Comparison of ENCODE assay signal across 9 cellular contexts in genomic region chrX:53281321-53281822, GRCh38. TPM values are rescaled to one million over a fixed set of nuclear protein-coding genes. Genes with fewer than 3 reads are reported as not detected.
DNase-seq lines count a peak whose midpoint lies in the region; ATAC-seq lines count a peak whose summit lies in the region.
"Had no signal": no experiment of that assay in that cellular context is flagged by ENCODE, and none has a peak within 500 bp of the region (broad histone marks: within the 10 kb centered on the region; RNA-seq: fewer than 3 reads in every experiment).

IQSEC2 (minus strand) TSS chrX:53281584.

- peaks cover 11% of the 10 kb centered on the region; the same call in 1 of the 2 replicates for H3K4me1 ChIP-seq in HUES48 (ENCODE audit: control insufficient read depth, insufficient read depth, low read length)
- H3K4me1 ChIP-seq in trophoblast cell (ENCODE audit: control insufficient read depth in 1 of 2, insufficient read depth in 2 of 2, low read length in 2 of 2), result peaks cover 5 to 10% of the 10 kb centered on the region in 2 experiments

- H3K4me3 ChIP-seq in HUES48 (ENCODE audit: low read depth, low read length), result peak within 1 kb of the TSS; percentile 37; the same call in 1 of the 2 replicates
- H3K4me3 ChIP-seq in trophoblast cell (ENCODE audit: low read depth, low read length), result no peak within 1 kb of the TSS

- no peaks in the 10 kb centered on the region for H3K79me2 ChIP-seq in trophoblast cell (ENCODE audit: control insufficient read depth, insufficient read depth, low read length, poor library complexity)

- no peak within 1 kb of the TSS for H2AK5ac ChIP-seq in trophoblast cell (ENCODE audit: low read length)

- no peak within 1 kb of the TSS for H3K23ac ChIP-seq in trophoblast cell (ENCODE audit: low read length)

- H3K36me3 ChIP-seq in HUES48 (ENCODE audit: control insufficient read depth, insufficient read depth, low read length) (no peaks in the 10 kb centered on the region), trophoblast cell (ENCODE audit: control insufficient read depth in 1 of 2, insufficient read depth in 2 of 2, low read length in 2 of 2) (no peaks in the 10 kb centered on the region)

- H3K27ac ChIP-seq in HUES48 (ENCODE audit: low read depth, low read length) (peak within 1 kb of the TSS; percentile 59), trophoblast cell (ENCODE audit: low read depth, low read length) (peak within 1 kb of the TSS; percentile 46)

- H3K4ac ChIP-seq in trophoblast cell (ENCODE audit: low read depth, low read length), result no peak within 1 kb of the TSS

- H3K27me3 ChIP-seq in HUES48 (ENCODE audit: control insufficient read depth, insufficient read depth, low read length) (no peaks in the 10 kb centered on the region), trophoblast cell (ENCODE audit: insufficient read depth, low read length) (no peaks in the 10 kb centered on the region)

- H2BK120ac ChIP-seq in trophoblast cell (ENCODE audit: insufficient read depth, low read length, poor library complexity), result no peak within 1 kb of the TSS

- peaks cover 3% of the 10 kb centered on the region for H3K79me1 ChIP-seq in trophoblast cell (ENCODE audit: low read length)

- peak within 1 kb of the TSS; percentile 39 for H3K4me3 Mint-ChIP-seq in activated T-helper 17 cell treated with anti-CD3 and anti-CD28 coated beads, Interleukin-2, amount 50 U/mL, for 72 hours
- H3K4me3 Mint-ChIP-seq: activated naive CD8-positive, alpha-beta T cell had no signal

- no peak within 1 kb of the TSS for H3K18ac ChIP-seq in trophoblast cell (ENCODE audit: low read length)

- peak within 1 kb of the TSS; percentile 50 for H4K8ac ChIP-seq in trophoblast cell (ENCODE audit: low read depth, low read length)

- H4K91ac ChIP-seq in trophoblast cell (ENCODE audit: low read depth, low read length), result peak within 1 kb of the TSS; percentile 70

- no peaks in the 10 kb centered on the region for H3K27me3 Mint-ChIP-seq in activated T-helper 17 cell treated with anti-CD3 and anti-CD28 coated beads, Interleukin-2, amount 50 U/mL, for 72 hours
- H3K27me3 Mint-ChIP-seq: activated naive CD8-positive, alpha-beta T cell had no signal

- H3K9me3 Mint-ChIP-seq in activated T-helper 17 cell treated with anti-CD3 and anti-CD28 coated beads, Interleukin-2, amount 50 U/mL, for 72 hours, result no peaks in the 10 kb centered on the region

- peak within 1 kb of the TSS; percentile 45 for H3K4me2 ChIP-seq in trophoblast cell (ENCODE audit: low read length)

- in situ Hi-C loops in ACHN (cut with HindIII; ENCODE audit: low pct_ligation_motif_present, low pct_unique_long_range_greater_than_20kb, low sequenced_read_pairs), result no loop called here

- peak within 1 kb of the TSS; percentile 32 for H2BK5ac ChIP-seq in trophoblast cell (ENCODE audit: low read depth, low read length, poor library complexity)

- H4K12ac ChIP-seq in trophoblast cell (ENCODE audit: low read depth, low read length), result peak within 1 kb of the TSS; percentile 27

- H2BK12ac ChIP-seq in trophoblast cell (ENCODE audit: low read length), result no peak within 1 kb of the TSS

- ATAC-seq in activated T-helper 17 cell treated with anti-CD3 and anti-CD28 coated beads, Interleukin-2, amount 50 U/mL, for 72 hours (replicated peaks), result no peak
- ATAC-seq in HG03095 (IDR thresholded peaks at IDR 0.05; ENCODE audit: unreplicated experiment) (no peak), GM19324 (IDR thresholded peaks at IDR 0.05; ENCODE audit: low FRiP score, unreplicated experiment) (no peak)

- H2AFZ ChIP-seq in trophoblast cell (ENCODE audit: insufficient read depth, low read length, poor library complexity), result peak within 1 kb of the TSS; percentile 35

- no peaks in the 10 kb centered on the region for H3K36me3 Mint-ChIP-seq in activated T-helper 17 cell treated with anti-CD3 and anti-CD28 coated beads, Interleukin-2, amount 50 U/mL, for 72 hours (ENCODE audit: low read depth)
- H3K36me3 Mint-ChIP-seq: activated naive CD8-positive, alpha-beta T cell had no signal

- DNase-seq in ACHN (peak; percentile 73), glomerular visceral epithelial cell (ENCODE audit: extremely low spot score) (peak; percentile 76), trophoblast cell (peak; percentile 67 to 71)
- DNase-seq in effector CD8-positive, alpha-beta T cell (lab: John Stamatoyannopoulos, UW), result no peak

- H3K9me3 ChIP-seq in HUES48 (ENCODE audit: control insufficient read depth, insufficient read depth, low read length), result 0 out of 2 replicates have a peak, but pooled peaks cover 6% of the 10 kb centered on the region
- no peaks in the 10 kb centered on the region for H3K9me3 ChIP-seq in trophoblast cell (ENCODE audit: insufficient read depth, low read depth, low read length)

- WGBS in trophoblast cell (ENCODE audit: extremely low coverage, insufficient coverage, insufficient read length), result no CpG with 5 or more reads among the region's 9 CpGs

- H3K9ac ChIP-seq in HUES48 (ENCODE audit: low read depth, low read length) (no peak within 1 kb of the TSS), trophoblast cell (ENCODE audit: low read length) (no peak within 1 kb of the TSS)

- H3K4me1 Mint-ChIP-seq in activated T-helper 17 cell treated with anti-CD3 and anti-CD28 coated beads, Interleukin-2, amount 50 U/mL, for 72 hours, result no peaks in the 10 kb centered on the region

- H3K14ac ChIP-seq in trophoblast cell (ENCODE audit: low read length), result peak within 1 kb of the TSS; percentile 26

- peak within 1 kb of the TSS; percentile 58 for H3K27ac Mint-ChIP-seq in activated T-helper 17 cell treated with anti-CD3 and anti-CD28 coated beads, Interleukin-2, amount 50 U/mL, for 72 hours
- H3K27ac Mint-ChIP-seq: activated naive CD8-positive, alpha-beta T cell had no signal

RNA-seq across cellular contexts. Expression of gene IQSEC2, which starts in this region (rescaled TPM):
- under 1 TPM; 0.32 to 0.56 TPM for total RNA-seq in activated T-helper 17 cell treated with anti-CD3 and anti-CD28 coated beads, Interleukin-2, amount 50 U/mL, for 72 hours
- polyA plus RNA-seq in trophoblast cell (2013), result 3.1 and 3.7 TPM in 2 replicates
